ENCODE assay signal across 2 cellular contexts in the genomic region with DNA sequence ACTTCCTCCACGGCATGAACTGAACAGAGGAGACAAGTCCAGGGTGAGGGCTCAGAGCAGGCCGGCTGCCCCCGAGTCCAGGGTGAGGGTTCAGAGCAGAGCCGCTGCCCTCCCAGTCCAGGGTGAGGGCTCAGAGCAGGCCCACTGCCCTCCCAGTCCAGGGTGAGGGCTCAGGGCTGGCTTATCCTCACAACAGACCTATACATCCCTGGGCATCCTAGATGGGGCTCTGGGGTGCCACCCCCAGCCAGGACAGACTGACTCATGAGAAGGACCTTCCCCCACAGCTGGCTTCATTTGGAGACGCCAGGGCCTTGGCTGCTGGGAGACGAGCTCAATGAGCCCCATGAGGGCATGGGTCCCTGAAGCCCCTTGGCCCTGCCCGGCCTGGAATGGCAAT. TPM values are rescaled to one million over a fixed set of nuclear protein-coding genes. Genes with fewer than 3 reads are reported as not detected.
"Had no signal": no experiment of that assay in that cellular context is flagged by ENCODE, and none has a peak within 500 bp of the region (broad histone marks: within the 10 kb centered on the region; RNA-seq: fewer than 3 reads in every experiment).

No MANE protein-coding gene starts in this region.

RNA-seq across cellular contexts. Expression of a gene that starts 1.9 kb away (rescaled TPM):
- total RNA-seq: G401, GM12878 had no signal
- polyA plus RNA-seq: GM12878 had no signal

RNA-seq across cellular contexts. Expression of a gene that starts 5.7 kb away (rescaled TPM):
- total RNA-seq: G401 had no signal
